Comparison of ENCODE assay signal across 8 cellular contexts in the genomic region with DNA sequence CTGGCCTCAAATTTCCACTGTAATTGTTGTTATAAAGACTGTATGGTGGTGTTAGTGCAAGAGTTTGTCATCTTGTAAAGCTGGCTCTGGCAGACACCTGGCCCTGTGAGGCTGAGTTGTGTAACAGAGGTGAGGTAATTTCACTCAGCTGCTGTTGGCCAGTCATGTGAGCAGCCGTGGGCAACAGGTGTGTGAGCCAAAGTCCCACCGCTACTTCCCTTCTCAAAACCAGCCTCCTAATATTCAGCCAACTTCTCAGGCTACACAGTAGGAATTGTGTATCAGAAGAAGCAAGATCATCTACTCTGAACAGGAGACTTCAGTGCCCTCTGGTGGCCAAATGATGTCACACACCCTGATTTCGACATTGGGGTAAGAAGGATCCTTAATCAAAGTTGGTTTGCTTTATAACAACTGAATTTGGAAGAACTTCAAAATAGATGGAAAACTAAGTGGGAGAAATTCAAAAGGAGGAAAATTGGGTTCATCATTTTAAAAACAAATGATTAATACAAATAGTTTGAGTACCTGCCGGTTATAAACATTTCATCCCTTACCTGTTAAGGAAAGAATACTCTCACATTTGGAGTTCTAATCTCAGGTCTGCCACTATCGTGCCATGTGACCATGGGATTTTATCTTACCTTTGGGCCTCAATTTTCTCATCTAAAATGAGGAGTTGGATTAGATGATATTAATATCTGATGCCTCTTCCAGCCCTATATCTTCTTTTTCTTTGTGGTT. TPM values are rescaled to one million over a fixed set of nuclear protein-coding genes. Genes with fewer than 3 reads are reported as not detected.
DNase-seq lines count a peak whose midpoint lies in the region; ATAC-seq and TF ChIP-seq lines count a peak whose summit lies in the region.

No MANE protein-coding gene starts in this region.

- peak; percentile 33 for ATAC-seq in RWPE2 (ENCODE audit: low read depth)
- ATAC-seq in gastroesophageal sphincter = no peak
- ATAC-seq in upper lobe of left lung (ENCODE audit: low FRiP score in 2 of 2) = peak; percentile 54 to 64
- ATAC-seq in HG02973 (IDR thresholded peaks at IDR 0.05; ENCODE audit: unreplicated experiment) = no peak

- peak; percentile 96 for TF ChIP-seq CTCF in LNCAP (IDR thresholded peaks at IDR 0.05)
- TF ChIP-seq CTCF in RWPE2 (IDR thresholded peaks at IDR 0.05; ENCODE audit: poor library complexity, severe bottlenecking) = peak; percentile 91
- peak; percentile 80 to 86 (median 82) for TF ChIP-seq CTCF in gastroesophageal sphincter (IDR thresholded peaks at IDR 0.05)
- TF ChIP-seq CTCF in upper lobe of left lung (IDR thresholded peaks at IDR 0.05) = peak; percentile 76 to 87 (median 86)

- no peak overlapping the region for H2BK5ac ChIP-seq in trophoblast cell (ENCODE audit: low read depth, low read length, poor library complexity)

- H3K27ac ChIP-seq in RWPE2 (ENCODE audit: poor library complexity, severe bottlenecking) (no peak overlapping the region), gastroesophageal sphincter (no peak overlapping the region), trophoblast cell (ENCODE audit: low read depth, low read length) (no peak overlapping the region), upper lobe of left lung (peak overlapping the region in 1 of 4 donors; percentile 48)

- H3K36me3 ChIP-seq in RWPE2 (ENCODE audit: low read depth) (no peaks in the 10 kb centered on the region), gastroesophageal sphincter (no peaks in the 10 kb centered on the region), trophoblast cell (ENCODE audit: control insufficient read depth in 1 of 2, insufficient read depth in 2 of 2, low read length in 2 of 2) (no peaks in the 10 kb centered on the region), upper lobe of left lung (no peaks in the 10 kb centered on the region)

- no peak overlapping the region for H3K23ac ChIP-seq in trophoblast cell (ENCODE audit: low read length)

- no peak overlapping the region for H4K91ac ChIP-seq in trophoblast cell (ENCODE audit: low read depth, low read length)

- DNase-seq in GF-D8 (lab: John Stamatoyannopoulos, UW) (peak; percentile 60), RWPE2 (ENCODE audit: low spot score) (no peak), trophoblast cell (peak; percentile 83 to 92), upper lobe of left lung (peak in 1 of 2 donors; percentile 82)
- DNase-seq in activated effector memory CD4-positive, alpha-beta T cell treated with anti-CD3 and anti-CD28 coated beads, Interleukin-2, amount 50 U/mL, for 16 hours = peak; percentile 89

- H3K4me1 ChIP-seq in RWPE2 (ENCODE audit: insufficient read depth, poor library complexity, severe bottlenecking) (peaks cover 9% of the 10 kb centered on the region), gastroesophageal sphincter (peaks cover 0 to 42% (median 0%) of the 10 kb centered on the region in 3 donors), trophoblast cell (ENCODE audit: control insufficient read depth in 1 of 2, insufficient read depth in 2 of 2, low read length in 2 of 2) (peaks cover 9 to 19% of the 10 kb centered on the region in 2 experiments), upper lobe of left lung (peaks cover 19 to 41% (median 30%) of the 10 kb centered on the region in 4 donors)

- TF ChIP-seq EP300 in gastroesophageal sphincter (IDR thresholded peaks at IDR 0.05) = no peak
- TF ChIP-seq EP300 in upper lobe of left lung (IDR thresholded peaks at IDR 0.05) = no peak

- H3K18ac ChIP-seq in trophoblast cell (ENCODE audit: low read length) = no peak overlapping the region

- no peak overlapping the region for H3K4me2 ChIP-seq in trophoblast cell (ENCODE audit: low read length)

- H3K9me3 ChIP-seq in RWPE2 (ENCODE audit: severe bottlenecking) (no peaks in the 10 kb centered on the region), gastroesophageal sphincter (no peaks in the 10 kb centered on the region), trophoblast cell (ENCODE audit: insufficient read depth, low read depth, low read length) (no peaks in the 10 kb centered on the region), upper lobe of left lung (no peaks in the 10 kb centered on the region)

- no peak overlapping the region for H3K9ac ChIP-seq in trophoblast cell (ENCODE audit: low read length)

- WGBS in gastroesophageal sphincter (ENCODE audit: low coverage in 1 of 2), 2 donors = 20 to 33% methylated on average over 3 to 4 of the region's 5 CpGs
- no CpG with 5 or more reads among the region's 5 CpGs for WGBS in trophoblast cell (ENCODE audit: extremely low coverage, insufficient coverage, insufficient read length)
- WGBS in upper lobe of left lung, 2 donors = 14% methylated on average over 5 of the region's 5 CpGs

- H3K4me3 ChIP-seq in RWPE2 (ENCODE audit: severe bottlenecking) (no peak overlapping the region), gastroesophageal sphincter (no peak overlapping the region), trophoblast cell (ENCODE audit: low read depth, low read length) (no peak overlapping the region), upper lobe of left lung (no peak overlapping the region)

- no peak overlapping the region for H3K4ac ChIP-seq in trophoblast cell (ENCODE audit: low read depth, low read length)

- no peak overlapping the region for H2AK5ac ChIP-seq in trophoblast cell (ENCODE audit: low read length)

- H3K14ac ChIP-seq in trophoblast cell (ENCODE audit: low read length) = no peak overlapping the region

- peaks cover 3% of the 10 kb centered on the region for H3K79me2 ChIP-seq in trophoblast cell (ENCODE audit: control insufficient read depth, insufficient read depth, low read length, poor library complexity)

- H3K27me3 ChIP-seq in RWPE2 (ENCODE audit: insufficient read depth, poor library complexity, severe bottlenecking) (no peaks in the 10 kb centered on the region), gastroesophageal sphincter (no peaks in the 10 kb centered on the region), trophoblast cell (ENCODE audit: insufficient read depth, low read length) (no peaks in the 10 kb centered on the region), upper lobe of left lung (no peaks in the 10 kb centered on the region)

- H4K12ac ChIP-seq in trophoblast cell (ENCODE audit: low read depth, low read length) = no peak overlapping the region

- no peak overlapping the region for H2BK120ac ChIP-seq in trophoblast cell (ENCODE audit: insufficient read depth, low read length, poor library complexity)

- H4K8ac ChIP-seq in trophoblast cell (ENCODE audit: low read depth, low read length) = no peak overlapping the region

- TF ChIP-seq POLR2A in gastroesophageal sphincter (IDR thresholded peaks at IDR 0.05) (no peak), upper lobe of left lung (IDR thresholded peaks at IDR 0.05) (no peak)

- H3K79me1 ChIP-seq in trophoblast cell (ENCODE audit: low read length) = peaks cover 6% of the 10 kb centered on the region

- H2BK12ac ChIP-seq in trophoblast cell (ENCODE audit: low read length) = no peak overlapping the region

- H2AFZ ChIP-seq in trophoblast cell (ENCODE audit: insufficient read depth, low read length, poor library complexity) = no peak overlapping the region

RNA-seq across cellular contexts. Expression of a gene that starts 2.6 kb away (rescaled TPM):
- total RNA-seq in gastroesophageal sphincter (100 to 1,000 TPM; 110 to 247 (median 187) TPM), upper lobe of left lung (100 to 1,000 TPM; 114 to 235 (median 141) TPM)
- polyA plus RNA-seq in trophoblast cell (2013) = 78.0 and 80.3 TPM in 2 replicates

RNA-seq across cellular contexts. Expression of a gene that starts 37.8 kb away (rescaled TPM):
- total RNA-seq in gastroesophageal sphincter = 1 to 10 TPM in 1 of 4 donors, under 1 TPM in 2, not detected in 1; 0.31 to 1.3 (median 0.45) TPM
- 0.22 TPM in 2 replicates for polyA plus RNA-seq in trophoblast cell (2013)
- total RNA-seq in upper lobe of left lung = 10 to 100 TPM in 1 of 6 donors, 1 to 10 TPM in 5; 5.0 to 14.7 (median 8.7) TPM

Comparison
In these comparisons a context has a peak if more than half of its experiments do, and no peak if none do; other contexts are left out.
1. ATAC-seq: peak in RWPE2 (single experiment) and upper lobe of left lung (2 of 2); none in gastroesophageal sphincter (single experiment) and HG02973 (single experiment).
2. Peak in every context shown above with its lines, with median percentiles within 50 percentile points of each other: CTCF ChIP-seq.